In genomic region chr17:79065105-79065670, GRCh38 we compare ENCODE assay signal across 8 cellular contexts. TPM values are rescaled to one million over a fixed set of nuclear protein-coding genes. Genes with fewer than 3 reads are reported as not detected.
A peak's percentile ranks its signal among the peaks of the same experiment; 100 is the strongest.
DNase-seq lines count a peak whose midpoint lies in the region; ATAC-seq, FAIRE-seq and TF ChIP-seq lines count a peak whose summit lies in the region.

No MANE protein-coding gene starts in this region.

- H3K4me3 Mint-ChIP-seq in activated CD4-positive, alpha-beta memory T cell treated with anti-CD3 and anti-CD28 coated beads, Interleukin-2, amount 10 ng/mL, durations not matched to agents 7 days and 5 days = no peak overlapping the region
- H3K4me3 Mint-ChIP-seq in osteocyte (ENCODE audit: unreplicated experiment) = no peak overlapping the region

- no peaks in the 10 kb centered on the region for H3K27me3 ChIP-seq in esophagus muscularis mucosa

- TF ChIP-seq CTCF in esophagus muscularis mucosa (IDR thresholded peaks at IDR 0.05) = peak; percentile 50 to 71 (median 55)
- TF ChIP-seq CTCF in osteocyte (IDR thresholded peaks at IDR 0.05) = peak; percentile 50

- 46% methylated on average over 10 of the region's 10 CpGs for WGBS in esophagus muscularis mucosa

- H3K4me1 Mint-ChIP-seq in activated CD4-positive, alpha-beta memory T cell treated with anti-CD3 and anti-CD28 coated beads, Interleukin-2, amount 10 ng/mL, durations not matched to agents 7 days and 5 days = peaks cover 3% of the 10 kb centered on the region
- no peaks in the 10 kb centered on the region for H3K4me1 Mint-ChIP-seq in osteocyte (ENCODE audit: unreplicated experiment)

- no peaks in the 10 kb centered on the region for H3K4me1 ChIP-seq in esophagus muscularis mucosa

- H3K27ac ChIP-seq in esophagus muscularis mucosa (replicated peaks in 1 of 4) = no peak overlapping the region

- no peak for TF ChIP-seq EP300 in esophagus muscularis mucosa (IDR thresholded peaks at IDR 0.05)

- intact Hi-C loops in esophagus muscularis mucosa (cut with DNase I) = no loop called here

- peaks cover 3% of the 10 kb centered on the region for H3K27me3 Mint-ChIP-seq in activated CD4-positive, alpha-beta memory T cell treated with anti-CD3 and anti-CD28 coated beads, Interleukin-2, amount 10 ng/mL, durations not matched to agents 7 days and 5 days
- peaks cover 30% of the 10 kb centered on the region for H3K27me3 Mint-ChIP-seq in osteocyte (ENCODE audit: unreplicated experiment)

- no peaks in the 10 kb centered on the region for H3K9me3 ChIP-seq in esophagus muscularis mucosa

- no peak overlapping the region for H3K4me3 ChIP-seq in esophagus muscularis mucosa

- FAIRE-seq in G401.6 (lab: Jason Lieb, UNC) = peak; percentile 21

- H3K36me3 Mint-ChIP-seq in activated CD4-positive, alpha-beta memory T cell treated with anti-CD3 and anti-CD28 coated beads, Interleukin-2, amount 10 ng/mL, durations not matched to agents 7 days and 5 days (ENCODE audit: low read depth) = no peaks in the 10 kb centered on the region
- no peaks in the 10 kb centered on the region for H3K36me3 Mint-ChIP-seq in osteocyte (ENCODE audit: unreplicated experiment)

- ATAC-seq in HG03025 (IDR thresholded peaks at IDR 0.05; ENCODE audit: low FRiP score, unreplicated experiment) = no peak
- ATAC-seq in HG02571 (IDR thresholded peaks at IDR 0.05; ENCODE audit: unreplicated experiment) = no peak

- CTCF ChIA-PET in activated CD4-positive, alpha-beta memory T cell treated with anti-CD3 and anti-CD28 coated beads, Interleukin-2, amount 10 ng/mL, durations not matched to agents 7 days and 5 days (lab: Charles Lee) = interaction anchor here (0.9 to 1.6 kb wide), 5 partner anchors 9 to 335 kb away, joined by 3 to 12 read pairs (median 6); partner anchors contain the start of gene ENGASE

- no peaks in the 10 kb centered on the region for H3K9me3 Mint-ChIP-seq in activated CD4-positive, alpha-beta memory T cell treated with anti-CD3 and anti-CD28 coated beads, Interleukin-2, amount 10 ng/mL, durations not matched to agents 7 days and 5 days
- no peaks in the 10 kb centered on the region for H3K9me3 Mint-ChIP-seq in osteocyte (ENCODE audit: unreplicated experiment)

- no peak for TF ChIP-seq POLR2A in esophagus muscularis mucosa (IDR thresholded peaks at IDR 0.05; ENCODE audit: low read depth)

- H3K27ac Mint-ChIP-seq in activated CD4-positive, alpha-beta memory T cell treated with anti-CD3 and anti-CD28 coated beads, Interleukin-2, amount 10 ng/mL, durations not matched to agents 7 days and 5 days = no peak overlapping the region
- H3K27ac Mint-ChIP-seq in osteocyte (ENCODE audit: unreplicated experiment) = no peak overlapping the region

- peak; percentile 53 for DNase-seq in NAMALWA (ENCODE audit: low spot score)
- peak; percentile 65 for DNase-seq in activated CD4-positive, alpha-beta memory T cell treated with anti-CD3 and anti-CD28 coated beads, Interleukin-2, amount 10 ng/mL, durations not matched to agents 7 days and 5 days
- no peak for DNase-seq in esophagus muscularis mucosa (ENCODE audit: extremely low spot score)
- no peak for DNase-seq in osteocyte (ENCODE audit: extremely low spot score, unreplicated experiment)
- DNase-seq in NK-92 (lab: John Stamatoyannopoulos, UW; ENCODE audit: unreplicated experiment) = no peak

- H3K36me3 ChIP-seq in esophagus muscularis mucosa = no peaks in the 10 kb centered on the region

- POLR2A ChIA-PET in activated CD4-positive, alpha-beta memory T cell treated with anti-CD3 and anti-CD28 coated beads, Interleukin-2, amount 10 ng/mL, durations not matched to agents 7 days and 5 days (lab: Charles Lee) = interaction anchor here (1.4 kb wide), 1 partner anchor 9 kb away, joined by 4 read pairs; the partner anchor contains the start of gene ENGASE

RNA-seq across cellular contexts. Expression of gene ENGASE, which starts 9.4 kb away (rescaled TPM):
- total RNA-seq in activated CD4-positive, alpha-beta memory T cell treated with anti-CD3 and anti-CD28 coated beads, Interleukin-2, amount 10 ng/mL, durations not matched to agents 7 days and 5 days = 10 to 100 TPM; 28.5 to 28.9 TPM
- total RNA-seq in esophagus muscularis mucosa = 10 to 100 TPM; 10.4 to 23.7 (median 19.1) TPM
- total RNA-seq in osteocyte = 36.3 and 38.4 TPM in 2 replicates

RNA-seq across cellular contexts. Expression of gene C1QTNF1, which starts 41.2 kb away (rescaled TPM):
- total RNA-seq in activated CD4-positive, alpha-beta memory T cell treated with anti-CD3 and anti-CD28 coated beads, Interleukin-2, amount 10 ng/mL, durations not matched to agents 7 days and 5 days = not detected
- total RNA-seq in esophagus muscularis mucosa = 100 to 1,000 TPM in 1 of 4 donors, 10 to 100 TPM in 3; 31.1 to 115 (median 70.4) TPM
- total RNA-seq in osteocyte = 196 and 203 TPM in 2 replicates

RNA-seq across cellular contexts. Expression of gene CANT1, which starts 55.6 kb away (rescaled TPM):
- 10 to 100 TPM; 78.4 to 81.1 TPM for total RNA-seq in activated CD4-positive, alpha-beta memory T cell treated with anti-CD3 and anti-CD28 coated beads, Interleukin-2, amount 10 ng/mL, durations not matched to agents 7 days and 5 days
- 10 to 100 TPM; 21.2 to 33.7 (median 27.0) TPM for total RNA-seq in esophagus muscularis mucosa
- 61.1 and 62.3 TPM in 2 replicates for total RNA-seq in osteocyte

Comparison
In these comparisons a context has a peak if more than half of its experiments do, and no peak if none do; other contexts are left out.
1. DNase-seq: peak in NAMALWA (single experiment) and activated CD4-positive, alpha-beta memory T cell treated with anti-CD3 and anti-CD28 coated beads, Interleukin-2, amount 10 ng/mL, durations not matched to agents 7 days and 5 days (single experiment); none in esophagus muscularis mucosa (single experiment), osteocyte (single experiment) and NK-92 (single experiment).
2. RNA of gene C1QTNF1, which starts 41.2 kb away (total RNA-seq): 196 to 203 TPM in osteocyte and 31.1 to 115 TPM in esophagus muscularis mucosa; not detected in activated CD4-positive, alpha-beta memory T cell treated with anti-CD3 and anti-CD28 coated beads, Interleukin-2, amount 10 ng/mL, durations not matched to agents 7 days and 5 days; every median in the first group is over 10 times any median in the second.